1 cellular context compared by ENCODE assay signal in genomic region chr21:44522753-44523204, GRCh38.
TF ChIP-seq lines count a peak whose summit lies in the region.

No MANE protein-coding gene starts in this region.

TF ChIP-seq in HepG2, 621 proteins besides CTCF, POLR2A, EP300 and RAD21:
- TF ChIP-seq ZNF510 (CRISPR knock-in tag; IDR thresholded peaks at IDR 0.05; ENCODE audit: low read depth) (no peak), AGO1 (IDR thresholded peaks at IDR 0.05; ENCODE audit: low read depth, low read length, poor library complexity, severe bottlenecking) (peak; percentile 20), ZSCAN31 (CRISPR knock-in tag; IDR thresholded peaks at IDR 0.05; ENCODE audit: low read depth) (no peak), HNRNPUL1 (IDR thresholded peaks at IDR 0.05; ENCODE audit: low read depth, low read length) (no peak), NR3C1 (CRISPR knock-in tag; IDR thresholded peaks at IDR 0.05) (no peak), ZBTB4 (CRISPR knock-in tag; IDR thresholded peaks at IDR 0.05; ENCODE audit: borderline replicate concordance) (no peak), ZNF343 (CRISPR knock-in tag; IDR thresholded peaks at IDR 0.05) (no peak)
